Comparison of ENCODE assay signal across 24 cellular contexts in the genomic region with DNA sequence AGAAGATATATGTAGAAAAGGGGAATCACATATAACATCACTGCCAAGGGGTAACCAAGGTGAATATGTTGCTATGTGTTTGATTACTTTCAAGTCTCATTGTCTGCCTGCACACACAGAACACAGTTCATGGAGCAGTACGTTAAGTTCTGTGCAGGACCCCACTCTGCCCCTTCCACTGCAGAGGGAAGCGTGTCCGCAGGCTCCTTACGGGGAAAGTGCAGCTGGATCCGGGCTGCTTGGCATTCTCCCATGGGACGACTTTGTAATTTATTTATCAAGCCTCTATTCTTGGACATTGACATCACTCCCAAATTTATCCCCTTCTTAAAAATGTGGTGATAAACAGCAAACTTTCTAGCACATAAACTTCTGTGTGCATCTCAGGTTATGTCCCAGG.
"Had no signal": no experiment of that assay in that cellular context is flagged by ENCODE, and none has a peak within 500 bp of the region (broad histone marks: within the 10 kb centered on the region; RNA-seq: fewer than 3 reads in every experiment).

No MANE protein-coding gene starts in this region.

- H3K4me3 ChIP-seq: pancreas, prostate gland, right lobe of liver, stomach, thoracic aorta, thyroid gland, tibial nerve, upper lobe of left lung, vagina had no signal

- ATAC-seq: naive thymus-derived CD8-positive, alpha-beta T cell; pancreas; right lobe of liver; stimulated activated effector memory CD8-positive, alpha-beta T cell treated with anti-CD3 and anti-CD28 coated beads, Interleukin-12 subunit alpha, Interleukin-12 subunit beta, amount 100 ng/mL, for 72 hours; stimulated activated naive B cell treated with anti-CD40 and anti-IgM and Interleukin-4, amounts not matched to agents 10 μg/mL and 1 μg/mL and 100 μg/mL, for 72 hours had no signal

- H3K4me1 ChIP-seq: pancreas, prostate gland, right lobe of liver, stomach, thyroid gland, tibial nerve, upper lobe of left lung, vagina had no signal

- H3K27me3 ChIP-seq: right lobe of liver, thyroid gland, vagina had no signal

- DNase-seq: naive thymus-derived CD8-positive, alpha-beta T cell; nephron progenitor cell; nucleus accumbens; pancreas; retina; right cardiac atrium; right lobe of liver; small intestine; stimulated activated CD4-positive, alpha-beta T cell treated with anti-CD3 and anti-CD28 coated beads, Interleukin-15, amount 100 ng/mL, for 24 hours; stimulated activated CD4-positive, alpha-beta T cell treated with anti-CD3 and anti-CD28 coated beads, Interleukin-2, amount 100 ng/mL, for 24 hours; stimulated activated CD4-positive, alpha-beta T cell treated with anti-CD3 and anti-CD28 coated beads, Interleukin-2, amount 100 ng/mL, for 48 hours; stimulated activated CD4-positive, alpha-beta T cell treated with anti-CD3 and anti-CD28 coated beads, Interleukin-4, amount 100 ng/mL, for 24 hours; stimulated activated naive B cell treated with anti-CD40 and anti-IgM and Interleukin-4, amounts not matched to agents 10 μg/mL and 1 μg/mL and 100 μg/mL, for 72 hours; stimulated activated naive CD4-positive, alpha-beta T cell treated with Interleukin-2 at 50 U/mL for 16 hours; stomach; thyroid gland; trophoblast cell; upper lobe of left lung had no signal

- H3K27ac ChIP-seq: neutrophil, pancreas, prostate gland, right lobe of liver, stomach, thoracic aorta, thyroid gland, tibial nerve, upper lobe of left lung, vagina had no signal

- H3K36me3 ChIP-seq: neutrophil, pancreas, prostate gland, right lobe of liver, stomach, thoracic aorta, thyroid gland, tibial nerve, upper lobe of left lung, vagina had no signal

- H3K9me3 ChIP-seq: neutrophil, pancreas, prostate gland, right lobe of liver, thoracic aorta, thyroid gland, tibial nerve, upper lobe of left lung, vagina had no signal
